Comparison of ENCODE assay signal across 1 cellular context in the genomic region with DNA sequence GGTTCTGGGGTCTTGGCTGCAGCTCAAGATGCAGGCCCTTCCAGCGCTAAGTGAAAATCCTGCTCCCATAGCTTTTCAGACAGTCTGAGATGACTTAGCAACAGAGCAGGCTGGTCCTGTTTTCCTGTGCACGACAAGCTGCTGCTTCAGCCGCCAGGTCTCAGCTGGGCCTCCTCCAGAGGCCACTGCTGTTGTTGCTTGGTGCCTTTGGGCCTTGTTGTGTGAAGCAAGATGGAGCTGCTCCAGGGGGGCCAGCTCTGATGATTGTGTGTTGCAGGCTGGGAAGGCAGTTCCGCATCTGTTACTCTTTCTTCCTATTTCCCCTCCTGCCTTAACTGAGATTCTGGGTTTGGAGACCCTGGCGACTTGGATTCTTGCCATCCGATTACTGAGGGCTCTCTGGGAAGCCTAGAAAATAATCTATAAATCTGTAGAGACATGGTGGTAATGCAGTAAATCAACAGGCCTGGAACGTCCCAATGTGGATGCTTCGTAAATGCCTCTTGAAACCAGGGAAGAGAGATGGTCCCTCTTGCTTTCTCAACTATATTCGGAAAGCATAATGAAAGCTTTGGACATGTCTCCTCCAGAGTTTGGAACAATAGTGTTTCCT.
TF ChIP-seq lines count a peak whose summit lies in the region.

No MANE protein-coding gene starts in this region.

TF ChIP-seq in H1, 55 proteins besides CTCF, POLR2A, EP300 and RAD21:
- TF ChIP-seq KDM5A (IDR thresholded peaks at IDR 0.05; ENCODE audit: low read length) (no peak), BCL11A (IDR thresholded peaks at IDR 0.05; ENCODE audit: low read depth in 2 of 2, low read length in 2 of 2) (no peak), CTBP2 (IDR thresholded peaks at IDR 0.05; ENCODE audit: borderline replicate concordance, insufficient read depth, insufficient read length, low read length) (no peak), BACH1 (IDR thresholded peaks at IDR 0.05; ENCODE audit: low read length) (no peak), ASH2L (IDR thresholded peaks at IDR 0.05; ENCODE audit: low read length) (no peak), HDAC6 (IDR thresholded peaks at IDR 0.05; ENCODE audit: low read depth, low read length) (no peak), JUN (IDR thresholded peaks at IDR 0.05; ENCODE audit: low read depth, low read length) (no peak), GTF2F1 (IDR thresholded peaks at IDR 0.05; ENCODE audit: borderline replicate concordance, low read depth, low read length) (no peak), SIN3A (conservative IDR thresholded peaks at IDR 0.05 in 1 of 2, IDR thresholded peaks at IDR 0.05 in 1 of 2; ENCODE audit: low read depth in 1 of 2, low read length in 2 of 2) (no peak), NANOG (IDR thresholded peaks at IDR 0.05; ENCODE audit: insufficient read depth, low read depth, low read length, poor library complexity, severe bottlenecking) (no peak)
